In genomic region chr2:108360776-108361468, GRCh38 we compare ENCODE assay signal across 28 cellular contexts. TPM values are rescaled to one million over a fixed set of nuclear protein-coding genes. Genes with fewer than 3 reads are reported as not detected.
"Had no signal": no experiment of that assay in that cellular context is flagged by ENCODE, and none has a peak within 500 bp of the region (broad histone marks: within the 10 kb centered on the region; RNA-seq: fewer than 3 reads in every experiment).

No MANE protein-coding gene starts in this region.

- H3K4me1 ChIP-seq: colonic mucosa, esophagus muscularis mucosa, gastrocnemius medialis, gastroesophageal sphincter, heart left ventricle, heart right ventricle had no signal

- H3K27ac ChIP-seq: colonic mucosa, coronary artery, dorsolateral prefrontal cortex, epithelial cell of prostate, esophagus muscularis mucosa, esophagus squamous epithelium, foreskin keratinocyte, gastrocnemius medialis, gastroesophageal sphincter, heart left ventricle, heart right ventricle had no signal

- ATAC-seq: effector memory CD8-positive, alpha-beta T cell; esophagus mucosa; foreskin keratinocyte; gastrocnemius medialis; gastroesophageal sphincter; heart left ventricle; heart right ventricle had no signal

- H3K4me3 ChIP-seq: colonic mucosa, coronary artery, dorsolateral prefrontal cortex, esophagus muscularis mucosa, esophagus squamous epithelium, gastrocnemius medialis, gastroesophageal sphincter, heart left ventricle, heart right ventricle had no signal

- H3K36me3 ChIP-seq: colonic mucosa, esophagus muscularis mucosa, esophagus squamous epithelium, gastrocnemius medialis, gastroesophageal sphincter, heart left ventricle, heart right ventricle had no signal

- DNase-seq: colonic mucosa; cortex of kidney; dermis blood vessel endothelial cell; dorsolateral prefrontal cortex; effector CD4-positive, alpha-beta T cell; effector CD8-positive, alpha-beta T cell; effector memory CD4-positive, alpha-beta T cell; effector memory CD8-positive, alpha-beta T cell; endodermal cell; erythroblast; esophagus squamous epithelium; foreskin fibroblast; foreskin keratinocyte; foreskin melanocyte; gastrocnemius medialis; glutamatergic neuron; head of caudate nucleus; heart left ventricle; heart right ventricle had no signal

- H3K27me3 ChIP-seq: colonic mucosa, dorsolateral prefrontal cortex, esophagus muscularis mucosa, esophagus squamous epithelium, foreskin keratinocyte, gastrocnemius medialis, gastroesophageal sphincter, heart left ventricle had no signal

- FAIRE-seq: colon, endometrium, endothelial cell of umbilical vein, frontal cortex had no signal

- H3K9me3 ChIP-seq: colonic mucosa, esophagus muscularis mucosa, gastrocnemius medialis, gastroesophageal sphincter had no signal

RNA-seq across cellular contexts. Expression of gene SULT1C4, which starts 16.8 kb away (rescaled TPM):
- total RNA-seq: foreskin keratinocyte had no signal
- polyA plus RNA-seq: foreskin keratinocyte had no signal
